Comparison of ENCODE assay signal across 1 cellular context in genomic region chr3:121552379-121552778, GRCh38.
TF ChIP-seq lines count a peak whose summit lies in the region.

No MANE protein-coding gene starts in this region.

TF ChIP-seq in HepG2, 621 proteins besides CTCF, POLR2A, EP300 and RAD21:
- peak; percentile 22; the same call in 1 of the 2 replicates for TF ChIP-seq SALL1 (CRISPR knock-in tag; IDR thresholded peaks at IDR 0.05)
- no peak for TF ChIP-seq AKNA (CRISPR knock-in tag; IDR thresholded peaks at IDR 0.05; ENCODE audit: borderline replicate concordance)
- peak; percentile 34; the same call in 1 of the 2 replicates for TF ChIP-seq ZNF292 (CRISPR knock-in tag; IDR thresholded peaks at IDR 0.05; ENCODE audit: borderline replicate concordance, low read depth)
- peak; percentile 83 for TF ChIP-seq ZFAT (CRISPR knock-in tag; conservative IDR thresholded peaks at IDR 0.05)
- no peak for TF ChIP-seq SRSF4 (IDR thresholded peaks at IDR 0.05; ENCODE audit: low read depth, low read length, poor library complexity, severe bottlenecking)
- no peak for TF ChIP-seq TSC22D2 (CRISPR knock-in tag; IDR thresholded peaks at IDR 0.05; ENCODE audit: borderline replicate concordance)
- TF ChIP-seq KDM5B (CRISPR knock-in tag; IDR thresholded peaks at IDR 0.05; ENCODE audit: borderline replicate concordance) = no peak
- no peak for TF ChIP-seq MXD3 (CRISPR knock-in tag; IDR thresholded peaks at IDR 0.05)
- TF ChIP-seq ADNP (CRISPR knock-in tag; IDR thresholded peaks at IDR 0.05) = no peak
- no peak for TF ChIP-seq LRRFIP1 (CRISPR knock-in tag; conservative IDR thresholded peaks at IDR 0.05)
- no peak for TF ChIP-seq NPAS2 (CRISPR knock-in tag; IDR thresholded peaks at IDR 0.05; ENCODE audit: borderline replicate concordance)
- TF ChIP-seq ZFX (CRISPR knock-in tag; IDR thresholded peaks at IDR 0.05; ENCODE audit: low read depth) = peak; percentile 48; the same call in 1 of the 2 replicates
- no peak for TF ChIP-seq NFYC (CRISPR knock-in tag; IDR thresholded peaks at IDR 0.05)
- TF ChIP-seq ZNF75D (CRISPR knock-in tag; IDR thresholded peaks at IDR 0.05; ENCODE audit: borderline replicate concordance) = no peak
- TF ChIP-seq ZMYM4 (CRISPR knock-in tag; IDR thresholded peaks at IDR 0.05) = 0 out of 2 replicates have a peak, but pooled peaks have one; percentile 21
- TF ChIP-seq GATA4 (IDR thresholded peaks at IDR 0.05; ENCODE audit: borderline replicate concordance, low read depth) = no peak
